Comparison of ENCODE assay signal across 1 cellular context in the genomic region with DNA sequence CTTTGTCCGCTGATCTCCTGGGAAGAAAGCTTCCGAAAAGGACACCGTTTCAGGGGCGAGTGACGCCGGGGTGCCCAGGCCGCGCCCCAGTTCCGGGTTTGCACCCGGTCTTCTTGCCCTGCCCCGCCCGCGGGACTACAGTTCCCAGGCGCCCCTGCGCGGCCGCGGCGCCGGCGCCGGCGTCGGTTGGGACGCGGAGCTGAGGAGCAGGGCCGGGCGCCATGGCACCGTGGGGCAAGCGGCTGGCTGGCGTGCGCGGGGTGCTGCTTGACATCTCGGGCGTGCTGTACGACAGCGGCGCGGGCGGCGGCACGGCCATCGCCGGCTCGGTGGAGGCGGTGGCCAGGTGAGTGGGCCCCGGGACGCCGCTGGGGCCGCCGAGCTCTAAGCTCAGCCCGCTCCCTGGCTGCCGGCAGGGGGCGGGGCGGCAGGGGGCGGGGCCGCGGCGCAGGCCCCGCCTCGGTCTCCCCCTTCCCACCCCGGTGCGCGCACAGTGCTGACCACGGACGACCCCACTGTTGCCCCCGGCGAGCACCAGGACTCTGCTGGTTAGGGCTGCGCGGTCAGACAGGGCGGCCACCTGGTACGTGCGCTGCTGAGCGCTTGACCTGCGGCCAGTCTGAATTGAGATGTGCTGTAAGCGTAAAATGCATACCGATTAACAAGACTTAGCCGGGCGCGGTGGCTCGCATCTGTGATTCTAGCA.
TF ChIP-seq lines count a peak whose summit lies in the region.

A gene with protein sequence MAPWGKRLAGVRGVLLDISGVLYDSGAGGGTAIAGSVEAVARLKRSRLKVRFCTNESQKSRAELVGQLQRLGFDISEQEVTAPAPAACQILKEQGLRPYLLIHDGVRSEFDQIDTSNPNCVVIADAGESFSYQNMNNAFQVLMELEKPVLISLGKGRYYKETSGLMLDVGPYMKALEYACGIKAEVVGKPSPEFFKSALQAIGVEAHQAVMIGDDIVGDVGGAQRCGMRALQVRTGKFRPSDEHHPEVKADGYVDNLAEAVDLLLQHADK (plus strand): TSS at position 182 of the 706 bp plus-strand sequence. CDS start 40 bp downstream, at position 222.

TF ChIP-seq in SK-N-SH, 30 proteins besides CTCF, POLR2A, EP300 and RAD21 (continued from another document):
- peak; percentile 77; the same call in 1 of the 2 replicates for TF ChIP-seq YY1 (IDR thresholded peaks at IDR 0.05; ENCODE audit: low read depth)
- peak; percentile 98 for TF ChIP-seq ELF1 (IDR thresholded peaks at IDR 0.05)
- 0 out of 2 replicates have a peak, but pooled peaks have one; percentile 29 for TF ChIP-seq TAF1 (IDR thresholded peaks at IDR 0.05; ENCODE audit: borderline replicate concordance, low read depth, low read length)
- TF ChIP-seq, protein P1, sequence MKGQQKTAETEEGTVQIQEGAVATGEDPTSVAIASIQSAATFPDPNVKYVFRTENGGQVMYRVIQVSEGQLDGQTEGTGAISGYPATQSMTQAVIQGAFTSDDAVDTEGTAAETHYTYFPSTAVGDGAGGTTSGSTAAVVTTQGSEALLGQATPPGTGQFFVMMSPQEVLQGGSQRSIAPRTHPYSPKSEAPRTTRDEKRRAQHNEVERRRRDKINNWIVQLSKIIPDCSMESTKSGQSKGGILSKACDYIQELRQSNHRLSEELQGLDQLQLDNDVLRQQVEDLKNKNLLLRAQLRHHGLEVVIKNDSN (IDR thresholded peaks at IDR 0.05; ENCODE audit: borderline replicate concordance, low read depth) = no peak
- no peak for TF ChIP-seq FOXJ3 (CRISPR knock-in tag; IDR thresholded peaks at IDR 0.05)
- peak; percentile 83 for TF ChIP-seq MXI1 (IDR thresholded peaks at IDR 0.05; ENCODE audit: low read depth, low read length)
- TF ChIP-seq, protein P2, sequence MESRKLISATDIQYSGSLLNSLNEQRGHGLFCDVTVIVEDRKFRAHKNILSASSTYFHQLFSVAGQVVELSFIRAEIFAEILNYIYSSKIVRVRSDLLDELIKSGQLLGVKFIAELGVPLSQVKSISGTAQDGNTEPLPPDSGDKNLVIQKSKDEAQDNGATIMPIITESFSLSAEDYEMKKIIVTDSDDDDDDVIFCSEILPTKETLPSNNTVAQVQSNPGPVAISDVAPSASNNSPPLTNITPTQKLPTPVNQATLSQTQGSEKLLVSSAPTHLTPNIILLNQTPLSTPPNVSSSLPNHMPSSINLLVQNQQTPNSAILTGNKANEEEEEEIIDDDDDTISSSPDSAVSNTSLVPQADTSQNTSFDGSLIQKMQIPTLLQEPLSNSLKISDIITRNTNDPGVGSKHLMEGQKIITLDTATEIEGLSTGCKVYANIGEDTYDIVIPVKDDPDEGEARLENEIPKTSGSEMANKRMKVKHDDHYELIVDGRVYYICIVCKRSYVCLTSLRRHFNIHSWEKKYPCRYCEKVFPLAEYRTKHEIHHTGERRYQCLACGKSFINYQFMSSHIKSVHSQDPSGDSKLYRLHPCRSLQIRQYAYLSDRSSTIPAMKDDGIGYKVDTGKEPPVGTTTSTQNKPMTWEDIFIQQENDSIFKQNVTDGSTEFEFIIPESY (IDR thresholded peaks at IDR 0.05; ENCODE audit: borderline replicate concordance, low read depth) = no peak
- peak; percentile 68 for TF ChIP-seq POLR2AphosphoS5 (IDR thresholded peaks at IDR 0.05; ENCODE audit: low read depth, low read length)
- peak; percentile 39; the same call in 1 of the 2 replicates for TF ChIP-seq GABPA (IDR thresholded peaks at IDR 0.05; ENCODE audit: low read depth)
- peak; percentile 50 for TF ChIP-seq CHD2 (IDR thresholded peaks at IDR 0.05; ENCODE audit: low read length, partially characterized antibody)
TF ChIP-seq in SK-N-SH: peak in this region for 8.
